In the genomic region with DNA sequence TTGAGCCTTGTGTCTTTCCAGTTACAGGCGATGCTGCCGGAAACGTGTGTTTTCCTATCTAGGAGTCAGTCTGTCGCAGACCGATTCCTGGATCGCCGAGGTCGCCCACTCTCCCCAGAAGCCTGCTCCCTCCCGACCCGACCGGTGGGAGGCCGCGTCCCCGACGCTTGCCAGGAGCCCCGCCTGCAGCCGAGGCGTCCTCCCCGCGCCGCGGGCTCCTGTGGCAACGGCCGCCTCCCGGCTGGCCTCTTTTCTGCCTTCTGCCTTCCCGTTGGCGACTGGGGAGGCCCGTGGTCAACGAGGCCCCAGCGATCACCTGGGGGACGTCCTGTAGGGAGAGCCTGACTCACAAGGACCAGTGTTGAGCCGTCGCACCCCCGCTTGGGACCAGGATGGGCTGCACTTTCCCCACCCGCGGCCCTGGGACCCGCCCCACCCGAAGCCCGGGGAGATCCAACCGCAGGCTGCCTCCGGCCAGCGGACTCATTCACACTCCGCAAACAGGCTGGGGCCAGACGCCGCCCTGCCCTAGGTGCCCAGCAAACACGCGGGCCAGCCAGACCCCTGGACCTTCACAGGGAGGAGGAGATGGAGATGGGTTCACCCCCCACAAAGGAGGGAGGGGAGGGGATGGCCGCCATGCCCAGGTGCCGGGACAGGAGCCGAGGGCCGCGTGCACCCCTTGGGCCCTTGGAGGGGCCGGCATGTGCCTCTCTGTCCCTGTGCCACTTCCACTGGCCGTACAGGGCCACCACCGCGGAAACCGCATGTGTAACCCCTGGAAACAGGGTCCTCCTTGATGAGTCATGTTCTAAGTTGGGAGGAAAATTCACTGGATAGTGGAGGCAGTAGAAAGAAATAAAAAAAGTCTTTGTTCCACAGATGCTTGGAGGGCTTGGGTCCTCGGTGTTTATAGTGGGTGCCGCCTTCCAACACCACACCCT, we compare ENCODE assay signal across 8 cellular contexts. TPM values are rescaled to one million over a fixed set of nuclear protein-coding genes. Genes with fewer than 3 reads are reported as not detected.
DNase-seq lines count a peak whose midpoint lies in the region; TF ChIP-seq lines count a peak whose summit lies in the region.

No MANE protein-coding gene starts in this region.

- H3K4me3 ChIP-seq in MM.1S (ENCODE audit: low read length) = peak overlapping the region; percentile 61
- peak overlapping the region; percentile 24 to 47 (median 38) for H3K4me3 ChIP-seq in skin epidermis

- H3K9me3 ChIP-seq in MM.1S (replicated peaks; ENCODE audit: insufficient read depth, low read length) = no peaks in the 10 kb centered on the region

- peaks cover 6% of the 10 kb centered on the region for H3K4me1 ChIP-seq in MM.1S (ENCODE audit: low read length)

- H3K27ac ChIP-seq in MM.1S (ENCODE audit: low read length) (no peak overlapping the region), skin epidermis (peak overlapping the region in 20 of 21 experiments; percentile 69 to 96 (median 87))

- H3K27ac Mint-ChIP-seq in MCF 10A (ENCODE audit: low read depth, unreplicated experiment) (no peak overlapping the region), immature natural killer cell (peak overlapping the region in 5 of 6 donors; percentile 26 to 81 (median 71))

- H3K4me2 ChIP-seq in MM.1S (ENCODE audit: low read depth, low read length) = peak overlapping the region; percentile 91

- DNase-seq in NCI-H2227 (lab: John Stamatoyannopoulos, UW; ENCODE audit: unreplicated experiment) (peak; percentile 65), NCI-H2227 treated with DMSO at 0.1 percent for 48 hours (lab: John Stamatoyannopoulos, UW) (no peak), MM.1S (no peak), MCF 10A (ENCODE audit: unreplicated experiment) (peak; percentile 26), immature natural killer cell (no peak), NCI-H446 (lab: John Stamatoyannopoulos, UW) (no peak), cerebellar nuclear complex (lab: John Stamatoyannopoulos, UW) (no peak)

- H3K9me3 Mint-ChIP-seq in MCF 10A (ENCODE audit: unreplicated experiment) = no peaks in the 10 kb centered on the region
- no peaks in the 10 kb centered on the region for H3K9me3 Mint-ChIP-seq in immature natural killer cell

- H4K20me1 ChIP-seq in MM.1S (ENCODE audit: insufficient read depth, low read length) = no peaks in the 10 kb centered on the region

- H3F3A ChIP-seq in MM.1S (ENCODE audit: insufficient read depth, low read length) = no peaks in the 10 kb centered on the region

- intact Hi-C loops in MCF 10A (cut with micrococcal nuclease) = loop anchor here (5.0 kb wide), 1 partner anchor 168 kb away; no protein-coding TSS in a partner anchor

- CTCF ChIA-PET in MCF 10A (lab: Yijun Ruan, JAX) = interaction anchor here (1.3 kb wide), 1 partner anchor 109 kb away, joined by 3 read pairs; no protein-coding TSS in a partner anchor

- peak overlapping the region; percentile 28; the same call in 1 of the 2 replicates for H3K9ac ChIP-seq in MM.1S (ENCODE audit: low read length)

- H3K27me3 ChIP-seq in MM.1S (replicated peaks; ENCODE audit: insufficient read depth, low read length) = peaks cover 76% of the 10 kb centered on the region

- H3K4me3 Mint-ChIP-seq in MCF 10A (ENCODE audit: unreplicated experiment) = peak overlapping the region; percentile 54
- H3K4me3 Mint-ChIP-seq in immature natural killer cell = peak overlapping the region; percentile 85 to 94 (median 87)

- BruUV-seq in MCF 10A (replicated peaks; lab: Mats Ljungman, UMichigan) = no TSS peak

- no peaks in the 10 kb centered on the region for H3K36me3 ChIP-seq in MM.1S (replicated peaks; ENCODE audit: insufficient read depth, low read length)

- H3K4me1 Mint-ChIP-seq in MCF 10A (ENCODE audit: insufficient read depth, unreplicated experiment) = no peaks in the 10 kb centered on the region
- peaks cover 25 to 26% of the 10 kb centered on the region in 2 donors for H3K4me1 Mint-ChIP-seq in immature natural killer cell

- H2AFZ ChIP-seq in MM.1S (ENCODE audit: low read length) = peak overlapping the region; percentile 77

- no peaks in the 10 kb centered on the region for H3K79me2 ChIP-seq in MM.1S (ENCODE audit: low read length)

- H3K27me3 Mint-ChIP-seq in MCF 10A (ENCODE audit: insufficient read depth, unreplicated experiment) (peaks cover 14% of the 10 kb centered on the region), immature natural killer cell (ENCODE audit: low read depth in 3 of 3) (peaks cover 18 to 20% (median 19%) of the 10 kb centered on the region in 3 donors)

- H3K9me2 ChIP-seq in MM.1S (replicated peaks; ENCODE audit: insufficient read depth, low read length) = no peaks in the 10 kb centered on the region

- POLR2A ChIA-PET in MCF 10A (lab: Yijun Ruan, JAX) = interaction anchor here (0.6 kb wide), 1 partner anchor 211 kb away, joined by 3 read pairs; no protein-coding TSS in a partner anchor

- TF ChIP-seq CTCF in MM.1S (IDR thresholded peaks at IDR 0.05; ENCODE audit: low read length) = no peak
- TF ChIP-seq CTCF in MCF 10A (IDR thresholded peaks at IDR 0.05; ENCODE audit: unreplicated experiment) = no peak

- H3K36me3 Mint-ChIP-seq in MCF 10A (ENCODE audit: insufficient read depth, unreplicated experiment) = no peaks in the 10 kb centered on the region
- no peaks in the 10 kb centered on the region for H3K36me3 Mint-ChIP-seq in immature natural killer cell

RNA-seq across cellular contexts. Expression of a gene that starts 7.2 kb away (rescaled TPM):
- total RNA-seq in MCF 10A (2022) = 3.2 and 3.5 TPM in 2 replicates
- under 1 TPM in 2 of 3 donors, not detected in 1; 0.17 to 0.18 TPM for polyA plus RNA-seq in immature natural killer cell

Comparison
In these comparisons a context has a peak if more than half of its experiments do, and no peak if none do; other contexts are left out.
1. DNase-seq: peak in NCI-H2227 (single experiment) and MCF 10A (single experiment); none in NCI-H2227 treated with DMSO at 0.1 percent for 48 hours (single experiment), MM.1S (single experiment), immature natural killer cell (0 of 3), NCI-H446 (0 of 2) and cerebellar nuclear complex (0 of 2).